ENCODE assay signal across 1 cellular context in the genomic region with DNA sequence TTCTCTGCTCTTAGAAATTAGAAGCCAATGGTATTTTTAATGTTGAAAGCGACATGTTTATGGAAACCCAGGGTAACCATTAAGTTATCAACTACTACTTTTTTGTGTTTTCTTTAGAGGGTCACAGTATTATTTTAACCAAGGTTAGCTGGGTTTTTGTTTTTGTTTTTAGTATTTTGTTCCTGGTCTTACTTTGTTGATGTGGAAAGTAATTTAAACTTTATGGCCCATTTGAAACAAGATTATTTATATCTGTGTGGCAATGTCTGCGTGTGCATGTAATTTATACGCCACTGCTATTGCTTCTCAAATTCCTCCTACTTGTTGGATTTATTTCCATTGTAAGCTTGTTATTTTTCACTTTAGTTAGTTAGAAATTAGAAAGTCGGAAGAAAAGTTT.
TF ChIP-seq lines count a peak whose summit lies in the region.

No MANE protein-coding gene starts in this region.

TF ChIP-seq in IMR-90, 13 proteins besides CTCF, POLR2A, EP300 and RAD21:
- no peak for TF ChIP-seq ELK1 (IDR thresholded peaks at IDR 0.05; ENCODE audit: borderline replicate concordance, low read depth, low read length)
- no peak for TF ChIP-seq BHLHE40 (IDR thresholded peaks at IDR 0.05; ENCODE audit: low read depth, low read length)
- no peak for TF ChIP-seq MXI1 (IDR thresholded peaks at IDR 0.05; ENCODE audit: borderline replicate concordance, low read depth, low read length)
- no peak for TF ChIP-seq RFX5 (IDR thresholded peaks at IDR 0.05; ENCODE audit: low read depth, low read length)
- TF ChIP-seq NFE2L2 (IDR thresholded peaks at IDR 0.05; ENCODE audit: low read depth, low read length) = no peak
- no peak for TF ChIP-seq SMC3 (IDR thresholded peaks at IDR 0.05; ENCODE audit: low read depth, low read length)
- TF ChIP-seq MAZ (IDR thresholded peaks at IDR 0.05; ENCODE audit: borderline replicate concordance, low read depth, low read length) = no peak
- no peak for TF ChIP-seq MAFK (IDR thresholded peaks at IDR 0.05; ENCODE audit: low read depth, low read length)
- TF ChIP-seq FOS (IDR thresholded peaks at IDR 0.05; ENCODE audit: low read depth, low read length) = no peak
- TF ChIP-seq CEBPB (IDR thresholded peaks at IDR 0.05; ENCODE audit: low read depth, low read length) = no peak
- no peak for TF ChIP-seq USF2 (IDR thresholded peaks at IDR 0.05; ENCODE audit: low read depth, low read length)
- no peak for TF ChIP-seq CHD1 (IDR thresholded peaks at IDR 0.05; ENCODE audit: low read depth, low read length)
- TF ChIP-seq RCOR1 (IDR thresholded peaks at IDR 0.05; ENCODE audit: insufficient replicate concordance, low read length) = no peak
